In the genomic region with DNA sequence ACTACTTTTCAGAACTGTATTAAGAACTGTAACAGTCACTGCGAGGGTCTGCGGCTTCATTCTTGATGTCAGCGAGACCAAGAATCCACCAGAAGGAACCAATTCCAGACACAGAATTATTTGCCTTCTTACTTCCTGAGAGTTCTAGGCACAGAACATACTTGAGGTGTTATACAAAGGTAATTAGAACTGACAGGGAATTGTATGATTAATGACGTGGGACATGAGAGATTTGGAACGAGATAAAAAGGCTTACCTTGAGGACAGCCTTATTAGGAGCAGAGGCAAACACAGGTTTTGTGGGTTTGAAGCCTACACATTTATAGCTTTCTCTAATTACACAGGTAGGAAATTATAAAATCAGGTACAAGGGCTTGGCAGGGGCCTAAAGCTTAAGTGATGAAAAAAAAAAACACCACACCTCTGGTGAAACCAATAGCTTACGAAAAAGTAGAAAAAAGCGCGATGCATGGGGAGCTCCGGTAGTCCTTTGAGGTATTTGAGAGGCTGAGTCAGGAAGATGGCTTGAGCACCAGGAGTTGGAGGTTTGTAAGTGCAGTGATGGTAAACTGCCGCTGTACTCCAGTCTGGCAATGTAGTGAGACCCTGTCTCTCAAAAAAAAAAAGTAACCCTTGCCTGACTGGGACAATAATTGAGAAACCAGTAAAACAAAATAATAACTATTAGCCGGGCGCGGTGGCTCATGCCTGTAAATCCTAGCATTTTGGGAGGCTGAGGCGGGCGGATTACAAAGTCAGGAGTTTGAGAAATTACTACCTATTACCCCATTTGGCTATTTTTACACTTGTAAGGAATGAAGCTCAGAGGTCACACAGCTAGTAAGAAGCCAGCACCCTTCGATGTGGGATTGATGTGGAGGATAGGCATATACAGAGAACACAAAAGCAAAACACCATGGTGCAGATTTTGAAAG, we compare ENCODE assay signal across 9 cellular contexts. TPM values are rescaled to one million over a fixed set of nuclear protein-coding genes. Genes with fewer than 3 reads are reported as not detected.
DNase-seq lines count a peak whose midpoint lies in the region; ATAC-seq and TF ChIP-seq lines count a peak whose summit lies in the region.
"Had no signal": no experiment of that assay in that cellular context is flagged by ENCODE, and none has a peak within 500 bp of the region (broad histone marks: within the 10 kb centered on the region; RNA-seq: fewer than 3 reads in every experiment).

No MANE protein-coding gene starts in this region.

- peak overlapping the region; percentile 99 for H2AFZ ChIP-seq in Loucy (ENCODE audit: low read length)

- H3K27me3 Mint-ChIP-seq in CD4-positive, alpha-beta memory T cell = no peaks in the 10 kb centered on the region

- TF ChIP-seq CTCF in Loucy (conservative IDR thresholded peaks at IDR 0.05; ENCODE audit: low read length) = no peak
- no peak for TF ChIP-seq CTCF in astrocyte of the cerebellum (IDR thresholded peaks at IDR 0.05; ENCODE audit: low read depth, low read length, missing control alignments)
- TF ChIP-seq CTCF in lower lobe of right lung (IDR thresholded peaks at IDR 0.05) = no peak
- no peak for TF ChIP-seq CTCF in upper lobe of right lung (IDR thresholded peaks at IDR 0.05)
- TF ChIP-seq CTCF in foreskin keratinocyte (conservative IDR thresholded peaks at IDR 0.05) = no peak

- peak overlapping the region; percentile 91 to 98 (median 95) for H3K27ac Mint-ChIP-seq in CD4-positive, alpha-beta memory T cell

- H3K9me2 ChIP-seq in Loucy (replicated peaks; ENCODE audit: low read depth, low read length) = no peaks in the 10 kb centered on the region

- CTCF ChIA-PET in CD4-positive, alpha-beta memory T cell (lab: Charles Lee; ENCODE audit: partially characterized antibody) = interaction anchor here (0.7 to 5.5 kb wide), 15 partner anchors 10 to 273 kb away, joined by 3 to 90 read pairs (median 4); a partner anchor contains a TSS

- no peaks in the 10 kb centered on the region for H3K9me3 ChIP-seq in CD4-positive, alpha-beta memory T cell (ENCODE audit: control insufficient read depth in 1 of 2, low read length in 2 of 2)
- no peaks in the 10 kb centered on the region for H3K9me3 ChIP-seq in Loucy (ENCODE audit: insufficient read depth, low read depth, low read length)
- no peaks in the 10 kb centered on the region for H3K9me3 ChIP-seq in lower lobe of right lung
- H3K9me3 ChIP-seq in upper lobe of right lung = no peaks in the 10 kb centered on the region

- peak in 3 of 5 donors; percentile 3 to 55 (median 6) for DNase-seq in CD4-positive, alpha-beta memory T cell
- DNase-seq in astrocyte of the cerebellum (ENCODE audit: low read depth) (no peak), lower lobe of right lung (no peak), upper lobe of right lung (no peak), foreskin keratinocyte (no peak), anterior cingulate cortex (lab: John Stamatoyannopoulos, UW) (no peak)

- ATAC-seq in lower lobe of right lung = peak in 1 of 2 donors; percentile 53
- ATAC-seq in upper lobe of right lung = peak; percentile 1
- no peak for ATAC-seq in HG02938 (IDR thresholded peaks at IDR 0.05; ENCODE audit: unreplicated experiment)
- ATAC-seq in foreskin keratinocyte = no peak

- peak overlapping the region; percentile 72 for H3K27ac ChIP-seq in CD4-positive, alpha-beta memory T cell (ENCODE audit: low read depth, low read length)
- H3K27ac ChIP-seq in lower lobe of right lung = peak overlapping the region; percentile 94
- H3K27ac ChIP-seq in upper lobe of right lung = peak overlapping the region; percentile 94
- no peak overlapping the region for H3K27ac ChIP-seq in foreskin keratinocyte

- peak overlapping the region; percentile 89 for H3K9ac ChIP-seq in Loucy (ENCODE audit: low read depth, low read length, poor library complexity, severe bottlenecking)

- peaks cover 42% of the 10 kb centered on the region for H3K79me2 ChIP-seq in Loucy (ENCODE audit: insufficient read depth, low read length)

- peak overlapping the region; percentile 81 to 96 (median 94) for H3K4me3 Mint-ChIP-seq in CD4-positive, alpha-beta memory T cell

- in situ Hi-C loops in astrocyte of the cerebellum (cut with HindIII; ENCODE audit: low sequenced_read_pairs) = loop anchor here (5.0 kb wide), 2 partner anchors 46 to 104 kb away; no protein-coding TSS in a partner anchor

- H3K4me3 ChIP-seq in CD4-positive, alpha-beta memory T cell (ENCODE audit: low read length in 2 of 2) = peak overlapping the region; percentile 57 to 63
- H3K4me3 ChIP-seq in Loucy (ENCODE audit: low read length, poor library complexity, severe bottlenecking) (peak overlapping the region; percentile 92), astrocyte of the cerebellum (ENCODE audit: low read depth, low read length) (peak overlapping the region; percentile 50), lower lobe of right lung (peak overlapping the region; percentile 73), upper lobe of right lung (peak overlapping the region; percentile 74)

- no peaks in the 10 kb centered on the region for H3K27me3 ChIP-seq in CD4-positive, alpha-beta memory T cell (ENCODE audit: insufficient read depth, low read length)
- H3K27me3 ChIP-seq in Loucy (ENCODE audit: insufficient read depth, low read length, poor library complexity, severe bottlenecking) (no peaks in the 10 kb centered on the region), lower lobe of right lung (ENCODE audit: low read depth) (no peaks in the 10 kb centered on the region), upper lobe of right lung (no peaks in the 10 kb centered on the region), foreskin keratinocyte (no peaks in the 10 kb centered on the region)

- POLR2A ChIA-PET in CD4-positive, alpha-beta memory T cell (lab: Charles Lee; ENCODE audit: partially characterized antibody) = interaction anchor here (0.6 to 4.8 kb wide), 25 partner anchors 12 to 451 kb away, joined by 3 to 71 read pairs (median 4); a partner anchor contains a TSS

- intact Hi-C loops in CD4-positive, alpha-beta memory T cell (cut with micrococcal nuclease) = no loop called here
- intact Hi-C loops in lower lobe of right lung (cut with DNase I) = no loop called here
- intact Hi-C loops in upper lobe of right lung (cut with DNase I) = no loop called here

- no peaks in the 10 kb centered on the region for H3K36me3 ChIP-seq in CD4-positive, alpha-beta memory T cell (ENCODE audit: insufficient read depth, low read length)
- H3K36me3 ChIP-seq in Loucy (ENCODE audit: insufficient read depth, low read length) = no peaks in the 10 kb centered on the region
- no peaks in the 10 kb centered on the region for H3K36me3 ChIP-seq in lower lobe of right lung
- no peaks in the 10 kb centered on the region for H3K36me3 ChIP-seq in upper lobe of right lung

- peaks cover 27 to 55% (median 42%) of the 10 kb centered on the region in 4 donors for H3K4me1 Mint-ChIP-seq in CD4-positive, alpha-beta memory T cell

- peaks cover 3% of the 10 kb centered on the region for H4K20me1 ChIP-seq in Loucy (ENCODE audit: insufficient read depth, low read length, poor library complexity, severe bottlenecking)

- H3K9me3 Mint-ChIP-seq in CD4-positive, alpha-beta memory T cell = no peaks in the 10 kb centered on the region

- H3F3A ChIP-seq in Loucy (ENCODE audit: low read depth) = no peaks in the 10 kb centered on the region

- peak overlapping the region; percentile 95 for H3K4me2 ChIP-seq in Loucy (ENCODE audit: low read depth, low read length, poor library complexity, severe bottlenecking)

- H3K4me1 ChIP-seq in CD4-positive, alpha-beta memory T cell (ENCODE audit: insufficient read depth, low read length) = peaks cover 46% of the 10 kb centered on the region
- H3K4me1 ChIP-seq in Loucy (ENCODE audit: insufficient read depth, low read length, poor library complexity, severe bottlenecking) (peaks cover 24% of the 10 kb centered on the region), lower lobe of right lung (peaks cover 36% of the 10 kb centered on the region), upper lobe of right lung (peaks cover 28% of the 10 kb centered on the region), foreskin keratinocyte (peaks cover 5% of the 10 kb centered on the region)

- H3K36me3 Mint-ChIP-seq in CD4-positive, alpha-beta memory T cell = peaks cover 21 to 26% of the 10 kb centered on the region in 2 donors

RNA-seq across cellular contexts. Expression of a gene that starts 0.8 kb away (rescaled TPM):
- 1 to 10 TPM; 9.4 to 9.9 TPM for total RNA-seq in CD4-positive, alpha-beta memory T cell
- polyA plus RNA-seq in CD4-positive, alpha-beta memory T cell = 10 to 100 TPM; 24.9 to 36.4 TPM
- total RNA-seq in lower lobe of right lung = 52.9 TPM
- 40.2 TPM for total RNA-seq in upper lobe of right lung
- total RNA-seq in foreskin keratinocyte = 3.9 and 5.2 TPM in 2 replicates
- polyA plus RNA-seq in foreskin keratinocyte = 4.9 and 8.1 TPM in 2 replicates

RNA-seq across cellular contexts. Expression of a gene that starts 9.5 kb away (rescaled TPM):
- total RNA-seq in CD4-positive, alpha-beta memory T cell = under 1 TPM in 1 of 2 experiments, not detected in 1; 0.09 TPM
- under 1 TPM in 1 of 2 donors, not detected in 1; 0.64 TPM for polyA plus RNA-seq in CD4-positive, alpha-beta memory T cell
- total RNA-seq in lower lobe of right lung (1.4 TPM), upper lobe of right lung (1.6 TPM), foreskin keratinocyte (0.14 and 0.21 TPM in 2 replicates)
- polyA plus RNA-seq in foreskin keratinocyte = 0.04 TPM in 1 of 2 replicates, not detected in the other

RNA-seq across cellular contexts. Expression of a gene that starts 23.5 kb away (rescaled TPM):
- total RNA-seq in CD4-positive, alpha-beta memory T cell = 1 to 10 TPM; 1.2 to 1.5 TPM
- polyA plus RNA-seq in CD4-positive, alpha-beta memory T cell = 1 to 10 TPM; 5.1 to 8.1 TPM
- total RNA-seq in lower lobe of right lung (5.0 TPM), upper lobe of right lung (4.5 TPM), foreskin keratinocyte (1.1 and 1.2 TPM in 2 replicates)
- polyA plus RNA-seq in foreskin keratinocyte = 1.00 and 1.2 TPM in 2 replicates

RNA-seq across cellular contexts. Expression of a gene that starts 31.3 kb away (rescaled TPM):
- 1 to 10 TPM; 2.1 to 2.7 TPM for total RNA-seq in CD4-positive, alpha-beta memory T cell
- 1 to 10 TPM; 3.6 to 7.1 TPM for polyA plus RNA-seq in CD4-positive, alpha-beta memory T cell
- total RNA-seq in lower lobe of right lung (21.7 TPM), upper lobe of right lung (16.4 TPM), foreskin keratinocyte (2.0 and 2.3 TPM in 2 replicates)
- polyA plus RNA-seq in foreskin keratinocyte = 3.1 and 3.3 TPM in 2 replicates

RNA-seq across cellular contexts. Expression of a gene that starts 44.1 kb away (rescaled TPM):
- not detected for total RNA-seq in CD4-positive, alpha-beta memory T cell
- not detected for polyA plus RNA-seq in CD4-positive, alpha-beta memory T cell
- total RNA-seq in lower lobe of right lung (not detected), upper lobe of right lung (not detected), foreskin keratinocyte (not detected in 2 replicates)
- not detected in 2 replicates for polyA plus RNA-seq in foreskin keratinocyte
- total RNA-seq: pulmonary artery endothelial cell had no signal

Comparison
In these comparisons a context has a peak if more than half of its experiments do, and no peak if none do; other contexts are left out.
1. DNase-seq: peak in CD4-positive, alpha-beta memory T cell (3 of 5); none in astrocyte of the cerebellum (single experiment), lower lobe of right lung (single experiment), upper lobe of right lung (single experiment), foreskin keratinocyte (0 of 2) and anterior cingulate cortex (0 of 58).
2. Peak in every context shown above with its lines, with median percentiles within 50 percentile points of each other: H3K4me3 ChIP-seq.